1 cellular context compared by ENCODE assay signal in the genomic region with DNA sequence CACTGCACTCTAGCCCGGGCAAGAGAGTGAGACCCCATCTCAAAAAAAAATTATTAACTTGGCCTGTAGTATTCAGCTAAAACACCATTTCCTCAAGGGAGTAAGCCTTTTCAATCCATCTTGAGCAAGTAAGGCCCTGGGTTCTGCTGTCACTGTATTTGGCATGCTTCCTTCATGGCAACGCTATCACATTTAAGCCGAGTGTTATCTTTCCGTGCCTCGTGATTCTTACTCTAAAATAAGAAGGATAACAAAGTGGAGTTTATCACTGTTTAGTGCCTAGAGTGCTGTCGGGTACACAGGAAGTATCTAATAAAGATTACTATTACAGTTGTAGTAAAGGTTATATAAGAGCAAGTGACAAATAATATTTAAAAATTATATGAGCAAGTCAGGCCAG.
TF ChIP-seq lines count a peak whose summit lies in the region.

No MANE protein-coding gene starts in this region.

TF ChIP-seq in K562, 482 proteins besides CTCF, POLR2A, EP300 and RAD21:
- TF ChIP-seq CTBP1 (IDR thresholded peaks at IDR 0.05; ENCODE audit: borderline replicate concordance) (no peak), ZNF785 (CRISPR knock-in tag; IDR thresholded peaks at IDR 0.05) (no peak), FOXJ2 (tag; IDR thresholded peaks at IDR 0.05) (0 out of 2 replicates have a peak, but pooled peaks have one; percentile 38), ZNF699 (CRISPR knock-in tag; IDR thresholded peaks at IDR 0.05; ENCODE audit: insufficient replicate concordance) (no peak)
- TF ChIP-seq, protein P1, sequence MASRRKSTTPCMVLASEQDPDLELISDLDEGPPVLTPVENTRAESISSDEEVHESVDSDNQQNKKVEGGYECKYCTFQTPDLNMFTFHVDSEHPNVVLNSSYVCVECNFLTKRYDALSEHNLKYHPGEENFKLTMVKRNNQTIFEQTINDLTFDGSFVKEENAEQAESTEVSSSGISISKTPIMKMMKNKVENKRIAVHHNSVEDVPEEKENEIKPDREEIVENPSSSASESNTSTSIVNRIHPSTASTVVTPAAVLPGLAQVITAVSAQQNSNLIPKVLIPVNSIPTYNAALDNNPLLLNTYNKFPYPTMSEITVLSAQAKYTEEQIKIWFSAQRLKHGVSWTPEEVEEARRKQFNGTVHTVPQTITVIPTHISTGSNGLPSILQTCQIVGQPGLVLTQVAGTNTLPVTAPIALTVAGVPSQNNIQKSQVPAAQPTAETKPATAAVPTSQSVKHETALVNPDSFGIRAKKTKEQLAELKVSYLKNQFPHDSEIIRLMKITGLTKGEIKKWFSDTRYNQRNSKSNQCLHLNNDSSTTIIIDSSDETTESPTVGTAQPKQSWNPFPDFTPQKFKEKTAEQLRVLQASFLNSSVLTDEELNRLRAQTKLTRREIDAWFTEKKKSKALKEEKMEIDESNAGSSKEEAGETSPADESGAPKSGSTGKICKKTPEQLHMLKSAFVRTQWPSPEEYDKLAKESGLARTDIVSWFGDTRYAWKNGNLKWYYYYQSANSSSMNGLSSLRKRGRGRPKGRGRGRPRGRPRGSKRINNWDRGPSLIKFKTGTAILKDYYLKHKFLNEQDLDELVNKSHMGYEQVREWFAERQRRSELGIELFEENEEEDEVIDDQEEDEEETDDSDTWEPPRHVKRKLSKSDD (conservative IDR thresholded peaks at IDR 0.05; ENCODE audit: low read length) = no peak
